9 cellular contexts compared by ENCODE assay signal in the genomic region with DNA sequence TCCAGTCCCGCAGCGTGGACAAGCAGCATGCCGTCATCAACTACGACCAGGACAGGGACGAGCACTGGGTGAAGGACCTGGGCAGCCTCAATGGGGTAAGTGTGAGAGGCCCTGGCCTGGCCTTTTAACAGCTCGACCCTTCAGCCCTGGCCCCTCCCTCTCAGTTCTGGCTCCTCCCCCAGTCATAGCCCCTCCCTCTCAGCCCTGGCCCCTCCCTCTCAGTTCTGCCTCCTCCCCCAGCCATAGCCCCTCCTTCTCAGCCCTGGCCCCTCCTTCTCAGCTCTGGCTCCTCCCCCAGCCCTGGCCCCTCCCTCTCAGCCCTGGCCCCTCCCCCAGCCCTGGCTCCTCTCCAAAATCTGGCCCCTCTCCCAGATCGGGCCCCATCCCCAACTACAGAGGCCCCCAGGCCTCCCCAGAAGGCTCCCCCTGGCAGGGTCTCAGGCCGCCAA. TPM values are rescaled to one million over a fixed set of nuclear protein-coding genes. Genes with fewer than 3 reads are reported as not detected.
DNase-seq lines count a peak whose midpoint lies in the region; ATAC-seq, FAIRE-seq and TF ChIP-seq lines count a peak whose summit lies in the region.
"Had no signal": no experiment of that assay in that cellular context is flagged by ENCODE, and none has a peak within 500 bp of the region (broad histone marks: within the 10 kb centered on the region; RNA-seq: fewer than 3 reads in every experiment).

No MANE protein-coding gene starts in this region.

- H3K27ac ChIP-seq in DND-41 (ENCODE audit: low read length) (no peak overlapping the region), GM12878 (ENCODE audit: control insufficient read depth, insufficient read depth) (no peak overlapping the region)

- H2AFZ ChIP-seq in DND-41 (ENCODE audit: low read depth, low read length) (no peak overlapping the region), GM12878 (ENCODE audit: control insufficient read depth, low read depth, low read length) (no peak overlapping the region)

- H3K4me1 ChIP-seq in DND-41 (ENCODE audit: insufficient read depth, low read length) = no peaks in the 10 kb centered on the region
- no peaks in the 10 kb centered on the region for H3K4me1 ChIP-seq in GM12878 (ENCODE audit: control insufficient read depth, insufficient read depth, low read length)
- H3K4me1 ChIP-seq: HAP-1 had no signal

- no peak for TF ChIP-seq RAD21 in GM12878 (IDR thresholded peaks at IDR 0.05; ENCODE audit: insufficient read depth, low read depth, low read length)

- no peaks in the 10 kb centered on the region for H4K20me1 ChIP-seq in DND-41 (ENCODE audit: insufficient read depth, low read length)
- H4K20me1 ChIP-seq in GM12878 (ENCODE audit: control insufficient read depth, insufficient read depth) = no peaks in the 10 kb centered on the region; the same call in 1 of the 2 replicates

- H3K9me3 Mint-ChIP-seq in naive B cell = no peaks in the 10 kb centered on the region

- FAIRE-seq in GM12878 (lab: Jason Lieb, UNC) = no peak

- no peak overlapping the region for H3K4me3 Mint-ChIP-seq in naive B cell

- POLR2A ChIA-PET in GM12878 (lab: Charles Lee) = no interaction called here

- in situ Hi-C loops in GM12878 (cut with MboI) = no loop called here

- no peaks in the 10 kb centered on the region for H3K36me3 ChIP-seq in DND-41 (ENCODE audit: insufficient read depth, low read length)
- H3K36me3 ChIP-seq in GM12878 (ENCODE audit: control insufficient read depth in 2 of 2, insufficient read depth in 2 of 2, low read length in 1 of 2) = no peaks in the 10 kb centered on the region

- no peak for TF ChIP-seq CTCF in DND-41 (IDR thresholded peaks at IDR 0.05; ENCODE audit: borderline replicate concordance, extremely low read depth, low read length, poor library complexity, severe bottlenecking)
- TF ChIP-seq CTCF in NB4 (IDR thresholded peaks at IDR 0.05; ENCODE audit: low read depth, low read length) = no peak
- no peak for TF ChIP-seq CTCF in GM12878 (IDR thresholded peaks at IDR 0.05 in 2 of 3, conservative IDR thresholded peaks at IDR 0.05 in 1 of 3; ENCODE audit: control insufficient read depth in 2 of 3, extremely low read depth in 1 of 3, insufficient read depth in 1 of 3, low read depth in 3 of 3, low read length in 3 of 3)

- 79% methylated on average over 7 of the region's 8 CpGs for WGBS in GM12878 (ENCODE audit: insufficient coverage, insufficient replicate concordance, low lambda C conversion rate, missing lambda C conversion rate)

- no peaks in the 10 kb centered on the region for H3K79me2 ChIP-seq in DND-41 (ENCODE audit: insufficient read depth, low read length)
- H3K79me2 ChIP-seq in GM12878 (ENCODE audit: control insufficient read depth, insufficient read depth, low read length) = no peaks in the 10 kb centered on the region

- H3K4me3 ChIP-seq in DND-41 (ENCODE audit: low read depth in 1 of 2, low read length in 2 of 2) (no peak overlapping the region), NB4 (ENCODE audit: low read depth, low read length) (no peak overlapping the region), GM12878 (no peak overlapping the region)
- H3K4me3 ChIP-seq: HAP-1 had no signal

- no peak overlapping the region for H3K9ac ChIP-seq in DND-41 (ENCODE audit: low read depth, low read length)
- no peak overlapping the region for H3K9ac ChIP-seq in GM12878 (ENCODE audit: control insufficient read depth, insufficient read depth, low read length)

- TF ChIP-seq POLR2A in NB4 (IDR thresholded peaks at IDR 0.05; ENCODE audit: extremely low read depth, insufficient read length) (no peak), GM12878 (IDR thresholded peaks at IDR 0.05; ENCODE audit: low read depth, low read length) (no peak)

- H3K27me3 ChIP-seq in DND-41 (ENCODE audit: insufficient read depth, low read length, poor library complexity) (no peaks in the 10 kb centered on the region), GM12878 (replicated peaks in 1 of 2; ENCODE audit: control insufficient read depth in 2 of 2, insufficient read depth in 2 of 2, low read length in 1 of 2) (no peaks in the 10 kb centered on the region)

- H3K9me3 ChIP-seq in DND-41 (ENCODE audit: insufficient read depth, low read length, severe bottlenecking) = no peaks in the 10 kb centered on the region
- no peaks in the 10 kb centered on the region for H3K9me3 ChIP-seq in GM12878 (replicated peaks; ENCODE audit: control insufficient read depth, insufficient read depth, low read length)
- H3K9me3 ChIP-seq: HAP-1 had no signal

- DNase-seq in DND-41 = no peak
- peak; percentile 43 for DNase-seq in NB4 (ENCODE audit: low read depth)
- no peak for DNase-seq in GM12878 (ENCODE audit: low read depth, low spot score)
- no peak for DNase-seq in naive B cell
- DNase-seq in hypothalamus (lab: John Stamatoyannopoulos, UW) = no peak
- no peak for DNase-seq in mucosa of gallbladder (ENCODE audit: low spot score)

- intact Hi-C loops in GM12878 (cut with micrococcal nuclease; ENCODE audit: unreplicated experiment) = no loop called here

- CTCF ChIA-PET in GM12878 (lab: Yijun Ruan, JAX) = no interaction called here

- H3K4me1 Mint-ChIP-seq in naive B cell = peaks cover 14 to 21% (median 15%) of the 10 kb centered on the region in 3 donors

- H3K36me3 Mint-ChIP-seq in naive B cell = no peaks in the 10 kb centered on the region

- no peak overlapping the region for H3K4me2 ChIP-seq in DND-41 (ENCODE audit: insufficient read depth, low read length)
- H3K4me2 ChIP-seq in GM12878 (ENCODE audit: control insufficient read depth, insufficient read depth) = no peak overlapping the region

- SMC1A ChIA-PET in GM12878 (lab: Charles Lee; ENCODE audit: uncharacterized antibody, unreplicated experiment) = no interaction called here

- RAD21 ChIA-PET in GM12878 (lab: Charles Lee; ENCODE audit: unreplicated experiment) = no interaction called here

- ATAC-seq in DND-41 (ENCODE audit: insufficient read depth, low read depth) (peak; percentile 54), GM12878 (peak; percentile 79), naive B cell (ENCODE audit: low read depth in 2 of 2) (peak; percentile 63 to 71), HG03025 (IDR thresholded peaks at IDR 0.05; ENCODE audit: low FRiP score, unreplicated experiment) (no peak), HG03439 (IDR thresholded peaks at IDR 0.05; ENCODE audit: unreplicated experiment) (no peak)

- BruUV-seq in GM12878 (replicated peaks; lab: Mats Ljungman, UMichigan) = no TSS peak

- no peak for TF ChIP-seq EP300 in GM12878 (IDR thresholded peaks at IDR 0.05; ENCODE audit: borderline replicate concordance in 1 of 2, control insufficient read depth in 1 of 2, low read depth in 2 of 2, low read length in 2 of 2)

- H3K27me3 Mint-ChIP-seq in naive B cell = peaks cover 4 to 42% (median 5%) of the 10 kb centered on the region in 3 donors

- no peak overlapping the region for H3K27ac Mint-ChIP-seq in naive B cell

TF ChIP-seq in GM12878, 131 proteins besides CTCF, POLR2A, EP300 and RAD21 (continues in another document):
- TF ChIP-seq MEF2A (IDR thresholded peaks at IDR 0.05; ENCODE audit: insufficient read depth, low read depth, low read length) = no peak
- TF ChIP-seq HDAC6 (IDR thresholded peaks at IDR 0.05; ENCODE audit: unreplicated experiment) = no peak
- no peak for TF ChIP-seq STAT3 (IDR thresholded peaks at IDR 0.05; ENCODE audit: low read depth, low read length)

RNA-seq across cellular contexts. Expression of a gene that starts 11.2 kb away (rescaled TPM):
- total RNA-seq in GM12878 (2013; cell fraction: nucleolus; rRNA removed) = 0.24 and 0.48 TPM in 2 replicates
- total RNA-seq in GM12878 (2014; rRNA removed) (0.06 and 0.16 TPM in 2 replicates), GM12878 (2014; rRNA removed; fragmentation: Illumina TruSeq; extraction: Trizol) (0.04 and 0.05 TPM in 2 replicates), GM12878 (2021) (0.44 and 0.51 TPM in 2 replicates), mucosa of gallbladder (95.6 TPM)
- polyA plus RNA-seq in GM12878 (2011; ENCODE audit: low read depth) = 0.03 TPM
- polyA plus RNA-seq in GM12878 (2011; rRNA removed) (0.03 TPM in 1 of 2 replicates, not detected in the other), GM12878 (2014; fragmentation: Illumina TruSeq; extraction: Trizol) (0.01 TPM in 1 of 2 replicates, not detected in the other), GM12878 (2014; fragmentation: Nextera tagmentation; extraction: Ambion mirVana) (not detected), GM12878 (2014; rRNA removed) (0.12 and 0.24 TPM in 2 replicates), GM12878 (2016; fragmentation: Nextera tagmentation; extraction: Ambion mirVana) (not detected), naive B cell (ENCODE audit: low read depth in 6 of 6) (not detected)
- polyA plus RNA-seq in GM12878 (2011; cell fraction: cytosol; rRNA removed) = 0.03 and 0.04 TPM in 2 replicates
- 0.10 and 0.16 TPM in 2 replicates for polyA plus RNA-seq in GM12878 (2011; cell fraction: nucleus; rRNA removed)
- polyA plus RNA-seq in GM12878 (2012) = 0.12 and 0.14 TPM in 2 replicates
- polyA minus RNA-seq in GM12878 (2011; rRNA and poly(A)+ RNA removed) = not detected in 2 replicates
- 0.31 and 0.40 TPM in 2 replicates for polyA minus RNA-seq in GM12878 (2011; cell fraction: cytosol; rRNA and poly(A)+ RNA removed)
- polyA minus RNA-seq in GM12878 (2011; cell fraction: nucleus; rRNA and poly(A)+ RNA removed) = under 0.01 and 0.29 TPM in 2 replicates

RNA-seq across cellular contexts. Expression of a gene that starts 48.4 kb away (rescaled TPM):
- total RNA-seq in GM12878 (2013; cell fraction: nucleolus; rRNA removed) = 0.69 and 2.0 TPM in 2 replicates
- total RNA-seq in GM12878 (2014; rRNA removed) = 32.1 and 43.2 TPM in 2 replicates
- 7.2 and 9.1 TPM in 2 replicates for total RNA-seq in GM12878 (2014; rRNA removed; fragmentation: Illumina TruSeq; extraction: Trizol)
- total RNA-seq in GM12878 (2021) = 54.3 and 57.7 TPM in 2 replicates
- polyA plus RNA-seq in GM12878 (2011; ENCODE audit: low read depth) = 4.2 TPM
- polyA plus RNA-seq in GM12878 (2011; rRNA removed) = 0.04 and 0.20 TPM in 2 replicates
- 0.21 and 0.40 TPM in 2 replicates for polyA plus RNA-seq in GM12878 (2011; cell fraction: cytosol; rRNA removed)
- polyA plus RNA-seq in GM12878 (2011; cell fraction: nucleus; rRNA removed) = 0.57 and 0.69 TPM in 2 replicates
- 11.8 and 20.1 TPM in 2 replicates for polyA plus RNA-seq in GM12878 (2012)
- 2.7 and 5.3 TPM in 2 replicates for polyA plus RNA-seq in GM12878 (2014; fragmentation: Illumina TruSeq; extraction: Trizol)
- under 1 TPM; 0.27 to 0.37 TPM for polyA plus RNA-seq in GM12878 (2014; fragmentation: Nextera tagmentation; extraction: Ambion mirVana)
- polyA plus RNA-seq in GM12878 (2014; rRNA removed) = 36.3 and 46.7 TPM in 2 replicates
- 10 to 100 TPM; 10.6 to 13.0 TPM for polyA plus RNA-seq in GM12878 (2016; fragmentation: Nextera tagmentation; extraction: Ambion mirVana)
- 0.31 TPM in 1 of 2 replicates, not detected in the other for polyA minus RNA-seq in GM12878 (2011; rRNA and poly(A)+ RNA removed)
- polyA minus RNA-seq in GM12878 (2011; cell fraction: cytosol; rRNA and poly(A)+ RNA removed) = not detected in 2 replicates
- 0.38 TPM in 1 of 2 replicates, not detected in the other for polyA minus RNA-seq in GM12878 (2011; cell fraction: nucleus; rRNA and poly(A)+ RNA removed)
- polyA plus RNA-seq in naive B cell (ENCODE audit: low read depth in 6 of 6) = 100 to 1,000 TPM in 5 of 6 donors, 10 to 100 TPM in 1; 77.4 to 264 (median 182) TPM
- 16.7 TPM for total RNA-seq in mucosa of gallbladder

Comparison
In these comparisons a context has a peak if more than half of its experiments do, and no peak if none do; other contexts are left out.
1. ATAC-seq: peak in DND-41 (single experiment), GM12878 (single experiment) and naive B cell (2 of 2); none in HG03025 (single experiment) and HG03439 (single experiment).
2. RNA of a gene that starts 11.2 kb away (total RNA-seq): 95.6 TPM in mucosa of gallbladder (single experiment); 0.04 to 0.51 TPM in GM12878; every median in the first group is over 10 times any median in the second.